In the genomic region with DNA sequence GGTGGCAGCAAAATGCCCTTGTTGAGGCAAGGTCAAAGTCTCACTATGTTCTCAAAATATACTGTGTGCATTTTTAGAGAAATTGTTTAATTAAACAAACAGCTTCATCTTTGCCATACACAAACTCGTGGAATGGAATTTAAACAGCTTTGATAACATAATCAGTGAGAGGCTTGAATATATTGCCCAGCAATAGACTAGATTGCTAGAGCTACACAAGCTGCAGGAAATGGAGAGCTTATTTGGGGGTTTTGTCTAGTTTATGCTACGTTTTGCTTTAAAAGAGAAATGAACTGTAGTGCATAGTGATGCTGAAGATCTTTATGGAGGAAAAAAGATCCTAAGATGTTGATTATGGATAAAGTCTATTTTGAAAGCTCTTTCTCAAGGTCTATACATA, we compare ENCODE assay signal across 11 cellular contexts.
A peak's percentile ranks its signal among the peaks of the same experiment; 100 is the strongest.
DNase-seq lines count a peak whose midpoint lies in the region; ATAC-seq and TF ChIP-seq lines count a peak whose summit lies in the region.
"Had no signal": no experiment of that assay in that cellular context is flagged by ENCODE, and none has a peak within 500 bp of the region (broad histone marks: within the 10 kb centered on the region; RNA-seq: fewer than 3 reads in every experiment).

No MANE protein-coding gene starts in this region.

- H3K4me3 Mint-ChIP-seq in IgD-negative memory B cell: peak overlapping the region; percentile 49 to 72 (median 60)
- H3K4me3 Mint-ChIP-seq in activated naive CD8-positive, alpha-beta T cell treated with anti-CD3 and anti-CD28 coated beads, Interleukin-2, amount 10 ng/mL, durations not matched to agents 7 days and 5 days: peak overlapping the region; percentile 73

- H3K27ac Mint-ChIP-seq in IgD-negative memory B cell: peak overlapping the region; percentile 90 to 98 (median 95)
- H3K27ac Mint-ChIP-seq in activated naive CD8-positive, alpha-beta T cell treated with anti-CD3 and anti-CD28 coated beads, Interleukin-2, amount 10 ng/mL, durations not matched to agents 7 days and 5 days: peak overlapping the region; percentile 87

- ATAC-seq in activated naive CD8-positive, alpha-beta T cell treated with anti-CD3 and anti-CD28 coated beads, Interleukin-2, amount 10 ng/mL, durations not matched to agents 7 days and 5 days (ENCODE audit: low read depth): peak; percentile 11
- no peak for ATAC-seq in HG03565 (IDR thresholded peaks at IDR 0.05; ENCODE audit: unreplicated experiment)
- ATAC-seq in GM18858 (IDR thresholded peaks at IDR 0.05; ENCODE audit: unreplicated experiment): no peak

- H2AFZ ChIP-seq in parathyroid adenoma: peak overlapping the region; percentile 13

- no peak for TF ChIP-seq CTCF in parathyroid adenoma (IDR thresholded peaks at IDR 0.05)

- no peaks in the 10 kb centered on the region for H3K79me2 ChIP-seq in parathyroid adenoma

- no peak overlapping the region for H3K9ac ChIP-seq in parathyroid adenoma

- H3K36me3 Mint-ChIP-seq in IgD-negative memory B cell: peaks cover 4% of the 10 kb centered on the region
- peaks cover 11% of the 10 kb centered on the region for H3K36me3 Mint-ChIP-seq in activated naive CD8-positive, alpha-beta T cell treated with anti-CD3 and anti-CD28 coated beads, Interleukin-2, amount 10 ng/mL, durations not matched to agents 7 days and 5 days

- no peak overlapping the region for H3K27ac ChIP-seq in parathyroid adenoma

- no peaks in the 10 kb centered on the region for H3K27me3 ChIP-seq in parathyroid adenoma (ENCODE audit: control insufficient read depth, insufficient read depth, low read length)

- no peak overlapping the region for H3K4me3 ChIP-seq in parathyroid adenoma (ENCODE audit: low read depth, low read length)

- no peaks in the 10 kb centered on the region for H3K4me1 ChIP-seq in parathyroid adenoma

- no peaks in the 10 kb centered on the region for H3K36me3 ChIP-seq in parathyroid adenoma (ENCODE audit: control insufficient read depth, insufficient read depth, low read length)

- no peaks in the 10 kb centered on the region for H3K9me3 ChIP-seq in parathyroid adenoma (ENCODE audit: control insufficient read depth, low read length)

- H3K27me3 Mint-ChIP-seq in IgD-negative memory B cell: no peaks in the 10 kb centered on the region
- no peaks in the 10 kb centered on the region for H3K27me3 Mint-ChIP-seq in activated naive CD8-positive, alpha-beta T cell treated with anti-CD3 and anti-CD28 coated beads, Interleukin-2, amount 10 ng/mL, durations not matched to agents 7 days and 5 days

- POLR2A ChIA-PET in activated naive CD8-positive, alpha-beta T cell treated with anti-CD3 and anti-CD28 coated beads, Interleukin-2, amount 10 ng/mL, durations not matched to agents 7 days and 5 days (lab: Charles Lee): interaction anchor here (0.9 to 3.1 kb wide), 8 partner anchors 28 to 250 kb away, joined by 3 to 43 read pairs (median 4); a partner anchor contains a TSS

- no peak overlapping the region for H3K4me2 ChIP-seq in parathyroid adenoma (ENCODE audit: low read length)

- DNase-seq in NCI-H1092 treated with DMSO at 0.1 percent for 48 hours (lab: John Stamatoyannopoulos, UW): peak; percentile 10
- DNase-seq in NCI-H1092 (lab: John Stamatoyannopoulos, UW): no peak
- DNase-seq in activated naive CD8-positive, alpha-beta T cell treated with anti-CD3 and anti-CD28 coated beads, Interleukin-2, amount 10 ng/mL, durations not matched to agents 7 days and 5 days: no peak
- no peak for DNase-seq in midbrain (lab: John Stamatoyannopoulos, UW)
- DNase-seq: 8988T; DND-41; stimulated activated CD4-positive, alpha-beta T cell treated with anti-CD3 and anti-CD28 coated beads, Interleukin-2, amount 100 ng/mL, for 24 hours had no signal

- peaks cover 22 to 27% (median 25%) of the 10 kb centered on the region in 3 donors for H3K4me1 Mint-ChIP-seq in IgD-negative memory B cell
- H3K4me1 Mint-ChIP-seq in activated naive CD8-positive, alpha-beta T cell treated with anti-CD3 and anti-CD28 coated beads, Interleukin-2, amount 10 ng/mL, durations not matched to agents 7 days and 5 days: peaks cover 40% of the 10 kb centered on the region

- no peaks in the 10 kb centered on the region for H3K9me3 Mint-ChIP-seq in IgD-negative memory B cell
- H3K9me3 Mint-ChIP-seq in activated naive CD8-positive, alpha-beta T cell treated with anti-CD3 and anti-CD28 coated beads, Interleukin-2, amount 10 ng/mL, durations not matched to agents 7 days and 5 days: peaks cover 7% of the 10 kb centered on the region
